21 cellular contexts compared by ENCODE assay signal in genomic region chr5:115749016-115749415, GRCh38.
"Had no signal": no experiment of that assay in that cellular context is flagged by ENCODE, and none has a peak within 500 bp of the region (broad histone marks: within the 10 kb centered on the region; RNA-seq: fewer than 3 reads in every experiment).

No MANE protein-coding gene starts in this region.

- ATAC-seq: activated CD4-positive, alpha-beta T cell treated with anti-CD3 and anti-CD28 coated beads for 36 hours; left lung; stimulated activated memory B cell treated with anti-CD40 and anti-IgM and Interleukin-4, amounts not matched to agents 10 μg/mL and 1 μg/mL and 100 μg/mL, for 72 hours had no signal

- H3K36me3 Mint-ChIP-seq: activated naive CD8-positive, alpha-beta T cell treated with anti-CD3 and anti-CD28 coated beads for 36 hours; stimulated activated memory B cell treated with anti-CD40 and anti-IgM and Interleukin-4, amounts not matched to agents 10 μg/mL and 1 μg/mL and 100 μg/mL, for 72 hours had no signal

- H3K4me1 ChIP-seq: left lung, parathyroid adenoma, testis, upper lobe of left lung had no signal

- H3K27me3 ChIP-seq: left lung, sigmoid colon, testis, upper lobe of left lung had no signal

- DNase-seq: activated CD4-positive, alpha-beta T cell treated with anti-CD3 and anti-CD28 coated beads for 36 hours; activated CD4-positive, alpha-beta T cell treated with anti-CD3 and anti-CD28 coated beads, Interleukin-2, amount 50 U/mL, for 48 hours; activated naive CD4-positive, alpha-beta T cell; activated naive CD8-positive, alpha-beta T cell treated with anti-CD3 and anti-CD28 coated beads for 36 hours; amniotic stem cell; dorsolateral prefrontal cortex; foreskin melanocyte; glutamatergic neuron; hypothalamus; kidney; left lung; midbrain; sigmoid colon; stimulated activated CD4-positive, alpha-beta T cell treated with anti-CD3 and anti-CD28 coated beads, Interleukin-4, amount 100 ng/mL, for 4 hours; testis; upper lobe of left lung had no signal

- H3K9ac ChIP-seq: parathyroid adenoma had no signal

- H3K4me3 ChIP-seq: dorsolateral prefrontal cortex, left lung, sigmoid colon, testis, upper lobe of left lung had no signal

- H3K36me3 ChIP-seq: left lung, sigmoid colon, upper lobe of left lung had no signal

- H3K79me2 ChIP-seq: parathyroid adenoma had no signal

- H3K9me3 ChIP-seq: testis had no signal

- H3K27ac Mint-ChIP-seq: activated CD4-positive, alpha-beta T cell treated with anti-CD3 and anti-CD28 coated beads for 36 hours; activated naive CD8-positive, alpha-beta T cell treated with anti-CD3 and anti-CD28 coated beads for 36 hours; activated T-helper 1 cell treated with anti-CD3 and anti-CD28 coated beads, Interleukin-12 subunit alpha, Interleukin-12 subunit beta, Interleukin-2, Interleukin-4 antibody, amounts not matched to agents 30 ng/mL and 10 ng/mL and 1 ng/mL, durations not matched to agents 14 hours and 24 hours and 36 hours; nephron; stimulated activated memory B cell treated with anti-CD40 and anti-IgM and Interleukin-4, amounts not matched to agents 10 μg/mL and 1 μg/mL and 100 μg/mL, for 72 hours; T-helper 2 cell treated with Interferon-gamma antibody and Interleukin-4, amounts not matched to agents 5 μg/mL and 100 μg/mL, for 36 hours had no signal

- H3K4me3 Mint-ChIP-seq: activated CD4-positive, alpha-beta T cell treated with anti-CD3 and anti-CD28 coated beads for 36 hours; activated naive CD8-positive, alpha-beta T cell treated with anti-CD3 and anti-CD28 coated beads for 36 hours; activated T-helper 1 cell treated with anti-CD3 and anti-CD28 coated beads, Interleukin-12 subunit alpha, Interleukin-12 subunit beta, Interleukin-2, Interleukin-4 antibody, amounts not matched to agents 30 ng/mL and 10 ng/mL and 1 ng/mL, durations not matched to agents 14 hours and 24 hours and 36 hours; nephron; stimulated activated memory B cell treated with anti-CD40 and anti-IgM and Interleukin-4, amounts not matched to agents 10 μg/mL and 1 μg/mL and 100 μg/mL, for 72 hours; T-helper 2 cell treated with Interferon-gamma antibody and Interleukin-4, amounts not matched to agents 5 μg/mL and 100 μg/mL, for 36 hours had no signal

- H3K4me1 Mint-ChIP-seq: nephron; stimulated activated memory B cell treated with anti-CD40 and anti-IgM and Interleukin-4, amounts not matched to agents 10 μg/mL and 1 μg/mL and 100 μg/mL, for 72 hours had no signal

- H3K27ac ChIP-seq: dorsolateral prefrontal cortex, left lung, parathyroid adenoma, sigmoid colon, testis, upper lobe of left lung had no signal

- H2AFZ ChIP-seq: parathyroid adenoma had no signal
